8 cellular contexts compared by ENCODE assay signal in the genomic region with DNA sequence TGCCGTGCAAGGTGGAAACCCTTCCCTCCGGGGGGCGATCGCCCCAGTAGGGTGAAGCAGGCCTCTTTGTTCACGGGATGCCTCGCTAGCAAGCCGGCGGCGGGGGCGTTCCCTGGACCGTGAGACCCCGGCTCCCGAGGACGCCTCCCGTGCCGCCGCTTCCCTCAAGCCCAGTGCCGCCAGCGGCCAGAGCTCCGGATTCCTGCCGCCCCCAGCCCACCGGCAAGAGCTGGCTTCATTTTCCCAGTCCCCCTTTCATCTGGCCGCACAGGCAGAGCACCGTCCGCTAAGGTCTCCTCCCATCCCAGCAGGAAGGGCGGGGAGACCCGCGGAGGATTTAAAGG. TPM values are rescaled to one million over a fixed set of nuclear protein-coding genes. Genes with fewer than 3 reads are reported as not detected.
DNase-seq lines count a peak whose midpoint lies in the region; ATAC-seq, FAIRE-seq and TF ChIP-seq lines count a peak whose summit lies in the region.

No MANE protein-coding gene starts in this region.

- peak overlapping the region; percentile 76 to 86 for H3K4me3 Mint-ChIP-seq in stimulated activated naive B cell treated with anti-CD40 and anti-IgM and Interleukin-4, amounts not matched to agents 10 μg/mL and 1 μg/mL and 100 μg/mL, for 72 hours

- peaks cover 48 to 76% of the 10 kb centered on the region in 2 donors for H3K4me1 Mint-ChIP-seq in stimulated activated naive B cell treated with anti-CD40 and anti-IgM and Interleukin-4, amounts not matched to agents 10 μg/mL and 1 μg/mL and 100 μg/mL, for 72 hours

- no peak for FAIRE-seq in frontal cortex (lab: Jason Lieb, UNC)

- H3K36me3 ChIP-seq in GM06990 (ENCODE audit: control insufficient read depth, insufficient read depth, low read length) (no peaks in the 10 kb centered on the region), SJSA1 (no peaks in the 10 kb centered on the region)

- ATAC-seq in stimulated activated naive B cell treated with anti-CD40 and anti-IgM and Interleukin-4, amounts not matched to agents 10 μg/mL and 1 μg/mL and 100 μg/mL, for 72 hours (replicated peaks), result no peak

- H3K27me3 Mint-ChIP-seq in stimulated activated naive B cell treated with anti-CD40 and anti-IgM and Interleukin-4, amounts not matched to agents 10 μg/mL and 1 μg/mL and 100 μg/mL, for 72 hours, result no peaks in the 10 kb centered on the region

- peaks cover 0 to 4% of the 10 kb centered on the region in 2 donors for H3K36me3 Mint-ChIP-seq in stimulated activated naive B cell treated with anti-CD40 and anti-IgM and Interleukin-4, amounts not matched to agents 10 μg/mL and 1 μg/mL and 100 μg/mL, for 72 hours

- no peaks in the 10 kb centered on the region for H3K9me3 ChIP-seq in SJSA1 (replicated peaks)

- H3K27me3 ChIP-seq in GM06990 (replicated peaks; ENCODE audit: control insufficient read depth, insufficient read depth, low read length) (no peaks in the 10 kb centered on the region), SJSA1 (replicated peaks) (no peaks in the 10 kb centered on the region), layer of hippocampus (ENCODE audit: control insufficient read depth, insufficient read depth, low read length) (no peaks in the 10 kb centered on the region)

- peak overlapping the region; percentile 82 for H3K4me3 ChIP-seq in GM06990 (replicated peaks; ENCODE audit: low read depth, low read length)
- H3K4me3 ChIP-seq in SJSA1, result peak overlapping the region; percentile 53

- CTCF ChIA-PET in HEK293T (lab: Yijun Ruan, JAX), result interaction anchor here (1.5 kb wide), 1 partner anchor 22 kb away, joined by 4 read pairs; no protein-coding TSS in a partner anchor

- H3K4me1 ChIP-seq in SJSA1 (replicated peaks), result peaks cover 55% of the 10 kb centered on the region

- H3K27ac ChIP-seq in SJSA1 (peak overlapping the region; percentile 71), layer of hippocampus (ENCODE audit: low read depth, low read length) (peak overlapping the region; percentile 87)

- POLR2A ChIA-PET in HEK293T (lab: Yijun Ruan, JAX), result interaction anchor here (0.8 to 3.1 kb wide), 11 partner anchors 8 to 603 kb away, joined by 3 to 33 read pairs (median 5); partner anchors contain the start of gene IER5

- DNase-seq in GM06990 (ENCODE audit: extremely low read depth, insufficient read length), result no peak
- DNase-seq in HEK293T (ENCODE audit: extremely low spot score), result peak; percentile 45
- DNase-seq in SJSA1 (ENCODE audit: low read depth in 1 of 2, low spot score in 2 of 2), result peak in 1 of 2 experiments; percentile 64
- peak; percentile 65 for DNase-seq in astrocyte of the hippocampus (ENCODE audit: low read depth, low spot score)
- DNase-seq in stimulated activated naive B cell treated with anti-CD40 and anti-IgM and Interleukin-4, amounts not matched to agents 10 μg/mL and 1 μg/mL and 100 μg/mL, for 72 hours, result peak; percentile 33
- DNase-seq in iPS-NIHi11 (ENCODE audit: low spot score), result no peak
- no peak for DNase-seq in frontal cortex (ENCODE audit: low spot score in 2 of 2)

- H3K27ac Mint-ChIP-seq in stimulated activated naive B cell treated with anti-CD40 and anti-IgM and Interleukin-4, amounts not matched to agents 10 μg/mL and 1 μg/mL and 100 μg/mL, for 72 hours, result peak overlapping the region; percentile 83

- peak; percentile 9 for TF ChIP-seq CTCF in GM06990 (IDR thresholded peaks at IDR 0.05; ENCODE audit: insufficient read depth, low read length, poor library complexity, severe bottlenecking)

- no peaks in the 10 kb centered on the region for H3K9me3 Mint-ChIP-seq in stimulated activated naive B cell treated with anti-CD40 and anti-IgM and Interleukin-4, amounts not matched to agents 10 μg/mL and 1 μg/mL and 100 μg/mL, for 72 hours

TF ChIP-seq in HEK293T, 16 proteins besides CTCF, POLR2A, EP300 and RAD21:
- TF ChIP-seq LEF1 (IDR thresholded peaks at IDR 0.05; ENCODE audit: borderline replicate concordance) (no peak), L3MBTL2 (conservative IDR thresholded peaks at IDR 0.05) (peak; percentile 79; the same call in 1 of the 2 replicates)

RNA-seq across cellular contexts. Expression of gene IER5, which starts 16.3 kb away (rescaled TPM):
- 67.6 and 76.5 TPM in 2 replicates for total RNA-seq in SJSA1 (2014; rRNA removed; shearing (Covaris generic))
- 22.0 TPM for total RNA-seq in frontal cortex

Comparison
In these comparisons a context has a peak if more than half of its experiments do, and no peak if none do; other contexts are left out.
1. DNase-seq: peak in HEK293T (single experiment), astrocyte of the hippocampus (single experiment) and stimulated activated naive B cell treated with anti-CD40 and anti-IgM and Interleukin-4, amounts not matched to agents 10 μg/mL and 1 μg/mL and 100 μg/mL, for 72 hours (single experiment); none in GM06990 (single experiment), iPS-NIHi11 (single experiment) and frontal cortex (0 of 2).